8 cellular contexts compared by ENCODE assay signal in the genomic region with DNA sequence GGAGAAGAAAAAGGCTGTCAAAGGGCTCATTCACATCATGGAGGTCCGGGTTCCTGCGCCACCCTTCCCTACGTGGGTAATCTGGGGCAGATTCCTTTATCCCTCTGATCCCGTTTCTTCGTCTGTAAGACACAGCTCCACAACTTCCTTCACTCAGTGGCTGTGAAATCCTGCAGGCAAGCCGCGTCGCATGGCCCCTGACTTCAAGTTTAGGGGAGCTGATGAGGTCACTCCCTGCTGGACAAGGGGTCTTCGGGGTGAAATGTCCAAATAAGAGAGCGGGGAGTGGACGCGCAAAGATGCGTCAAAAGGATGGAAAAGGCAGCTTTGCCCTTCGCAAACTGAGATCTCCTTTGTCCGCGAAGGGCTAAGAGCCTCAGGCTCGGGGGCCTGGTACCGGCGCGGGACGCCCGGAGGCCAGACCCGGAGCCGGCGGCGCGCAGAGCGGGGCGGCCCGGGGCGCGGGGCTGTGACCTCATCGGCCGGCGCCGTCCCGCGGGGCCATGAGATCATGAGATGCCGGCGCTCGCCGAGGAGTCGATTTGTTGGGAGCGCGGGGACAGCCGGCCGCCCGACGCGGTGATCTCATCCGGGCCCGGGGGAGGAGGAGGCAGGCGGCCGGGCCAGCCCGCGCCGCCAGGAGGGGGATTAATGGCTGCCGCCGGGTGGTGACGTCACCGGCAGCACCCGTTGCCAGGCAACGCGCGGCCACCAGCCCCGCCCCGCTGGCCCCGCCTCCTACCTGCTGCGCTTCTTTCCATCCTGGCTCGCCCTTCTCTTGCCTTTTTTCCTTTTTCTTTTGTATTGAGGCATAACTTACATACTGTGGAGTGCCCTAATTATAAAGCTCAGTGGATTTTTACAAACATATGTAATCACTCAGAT.
DNase-seq lines count a peak whose midpoint lies in the region; ATAC-seq and TF ChIP-seq lines count a peak whose summit lies in the region.

No MANE protein-coding gene starts in this region.

- H3K4me1 Mint-ChIP-seq in activated naive CD8-positive, alpha-beta T cell treated with anti-CD3 and anti-CD28 coated beads for 36 hours, result peaks cover 15% of the 10 kb centered on the region

- H3K27ac ChIP-seq in ovary (peak overlapping the region; percentile 68 to 92), thyroid gland (peak overlapping the region; percentile 77 to 89 (median 80))

- peak overlapping the region; percentile 94 for H3K27ac Mint-ChIP-seq in activated naive CD8-positive, alpha-beta T cell treated with anti-CD3 and anti-CD28 coated beads for 36 hours

- ATAC-seq in HG02571 (IDR thresholded peaks at IDR 0.05; ENCODE audit: unreplicated experiment), result peak; percentile 75
- ATAC-seq in SK-N-SH treated with all-trans-retinoic acid at 6 μM for 48 hours, result peak; percentile 95
- ATAC-seq in Right ventricle myocardium inferior, result peak; percentile 98

- TF ChIP-seq POLR2A in ovary (IDR thresholded peaks at IDR 0.05), result peak; percentile 77
- peak in 1 of 2 donors; percentile 78 for TF ChIP-seq POLR2A in thyroid gland (IDR thresholded peaks at IDR 0.05)

- TF ChIP-seq EP300 in ovary (IDR thresholded peaks at IDR 0.05), result peak; percentile 15

- intact Hi-C loops in Right ventricle myocardium inferior (cut with DNase I) (loop anchor here (5.0 kb wide), 1 partner anchor 77 kb away; no protein-coding TSS in a partner anchor), ovary (cut with DNase I) (loop anchor here in 1 of 4 donors (2.0 kb wide), 1 partner anchor 82 kb away; no protein-coding TSS in a partner anchor), thyroid gland (cut with DNase I) (no loop called here)

- no peaks in the 10 kb centered on the region for H3K9me3 Mint-ChIP-seq in activated naive CD8-positive, alpha-beta T cell treated with anti-CD3 and anti-CD28 coated beads for 36 hours

- H3K36me3 Mint-ChIP-seq in activated naive CD8-positive, alpha-beta T cell treated with anti-CD3 and anti-CD28 coated beads for 36 hours, result no peaks in the 10 kb centered on the region

- H3K36me3 ChIP-seq in ovary (no peaks in the 10 kb centered on the region), thyroid gland (no peaks in the 10 kb centered on the region)

- H3K4me1 ChIP-seq in ovary (ENCODE audit: insufficient read depth), result peaks cover 4% of the 10 kb centered on the region
- H3K4me1 ChIP-seq in thyroid gland, result peaks cover 5 to 8% of the 10 kb centered on the region in 2 donors

- no peaks in the 10 kb centered on the region for H3K27me3 Mint-ChIP-seq in activated naive CD8-positive, alpha-beta T cell treated with anti-CD3 and anti-CD28 coated beads for 36 hours

- peak in 2 of 3 donors; percentile 16 to 32 for TF ChIP-seq CTCF in ovary (IDR thresholded peaks at IDR 0.05)
- TF ChIP-seq CTCF in thyroid gland (IDR thresholded peaks at IDR 0.05), result peak in 1 of 6 experiments; percentile 37

- H3K4me3 Mint-ChIP-seq in activated naive CD8-positive, alpha-beta T cell treated with anti-CD3 and anti-CD28 coated beads for 36 hours, result peak overlapping the region; percentile 92

- H3K4me3 ChIP-seq in GM08714 (ENCODE audit: low read length) (peak overlapping the region; percentile 96), ovary (peak overlapping the region; percentile 80), thyroid gland (replicated peaks in 1 of 3) (peak overlapping the region; percentile 22 to 56 (median 55))

- 1% methylated on average over 53 to 70 of the region's 70 CpGs for WGBS in ovary, 3 donors
- 1 to 3% methylated on average over 34 to 52 of the region's 70 CpGs for WGBS in thyroid gland, 2 donors

- H3K27me3 ChIP-seq in ovary (no peaks in the 10 kb centered on the region), thyroid gland (no peaks in the 10 kb centered on the region)

- DNase-seq in NCI-H1048 (lab: John Stamatoyannopoulos, UW) (peak; percentile 76), Right ventricle myocardium inferior (ENCODE audit: missing footprints) (peak; percentile 94), ovary (peak; percentile 91 to 94 (median 93)), thyroid gland (peak; percentile 88 to 89)
- DNase-seq in activated naive CD8-positive, alpha-beta T cell treated with anti-CD3 and anti-CD28 coated beads for 36 hours, result peak; percentile 92

- H3K9me3 ChIP-seq in ovary (no peaks in the 10 kb centered on the region), thyroid gland (no peaks in the 10 kb centered on the region)

TF ChIP-seq in SK-N-SH treated with all-trans-retinoic acid at 6 μM for 48 hours, 23 proteins besides CTCF, POLR2A, EP300 and RAD21 (continues in another document):
- peak; percentile 78; the same call in 1 of the 2 replicates for TF ChIP-seq CSDC2 (CRISPR knock-in tag; IDR thresholded peaks at IDR 0.05)
- 0 out of 2 replicates have a peak, but pooled peaks have one; percentile 36 for TF ChIP-seq ZFP30 (CRISPR knock-in tag; IDR thresholded peaks at IDR 0.05)
- TF ChIP-seq ZNF565 (CRISPR knock-in tag; conservative IDR thresholded peaks at IDR 0.05; ENCODE audit: low read depth), result no peak
- TF ChIP-seq ZNF8 (CRISPR knock-in tag; IDR thresholded peaks at IDR 0.05), result no peak
- TF ChIP-seq RARB (CRISPR knock-in tag; IDR thresholded peaks at IDR 0.05), result no peak
- TF ChIP-seq, protein P1, sequence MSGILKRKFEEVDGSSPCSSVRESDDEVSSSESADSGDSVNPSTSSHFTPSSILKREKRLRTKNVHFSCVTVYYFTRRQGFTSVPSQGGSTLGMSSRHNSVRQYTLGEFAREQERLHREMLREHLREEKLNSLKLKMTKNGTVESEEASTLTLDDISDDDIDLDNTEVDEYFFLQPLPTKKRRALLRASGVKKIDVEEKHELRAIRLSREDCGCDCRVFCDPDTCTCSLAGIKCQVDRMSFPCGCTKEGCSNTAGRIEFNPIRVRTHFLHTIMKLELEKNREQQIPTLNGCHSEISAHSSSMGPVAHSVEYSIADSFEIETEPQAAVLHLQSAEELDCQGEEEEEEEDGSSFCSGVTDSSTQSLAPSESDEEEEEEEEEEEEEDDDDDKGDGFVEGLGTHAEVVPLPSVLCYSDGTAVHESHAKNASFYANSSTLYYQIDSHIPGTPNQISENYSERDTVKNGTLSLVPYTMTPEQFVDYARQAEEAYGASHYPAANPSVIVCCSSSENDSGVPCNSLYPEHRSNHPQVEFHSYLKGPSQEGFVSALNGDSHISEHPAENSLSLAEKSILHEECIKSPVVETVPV (CRISPR knock-in tag; IDR thresholded peaks at IDR 0.05), result no peak
- TF ChIP-seq TCF4 (CRISPR knock-in tag; IDR thresholded peaks at IDR 0.05; ENCODE audit: borderline replicate concordance), result no peak
- TF ChIP-seq, protein P2, sequence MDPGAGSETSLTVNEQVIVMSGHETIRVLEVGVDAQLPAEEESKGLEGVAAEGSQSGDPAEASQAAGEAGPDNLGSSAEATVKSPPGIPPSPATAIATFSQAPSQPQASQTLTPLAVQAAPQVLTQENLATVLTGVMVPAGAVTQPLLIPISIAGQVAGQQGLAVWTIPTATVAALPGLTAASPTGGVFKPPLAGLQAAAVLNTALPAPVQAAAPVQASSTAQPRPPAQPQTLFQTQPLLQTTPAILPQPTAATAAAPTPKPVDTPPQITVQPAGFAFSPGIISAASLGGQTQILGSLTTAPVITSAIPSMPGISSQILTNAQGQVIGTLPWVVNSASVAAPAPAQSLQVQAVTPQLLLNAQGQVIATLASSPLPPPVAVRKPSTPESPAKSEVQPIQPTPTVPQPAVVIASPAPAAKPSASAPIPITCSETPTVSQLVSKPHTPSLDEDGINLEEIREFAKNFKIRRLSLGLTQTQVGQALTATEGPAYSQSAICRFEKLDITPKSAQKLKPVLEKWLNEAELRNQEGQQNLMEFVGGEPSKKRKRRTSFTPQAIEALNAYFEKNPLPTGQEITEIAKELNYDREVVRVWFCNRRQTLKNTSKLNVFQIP (CRISPR knock-in tag; IDR thresholded peaks at IDR 0.05; ENCODE audit: borderline replicate concordance, low read depth), result no peak
- no peak for TF ChIP-seq ZNF70 (CRISPR knock-in tag; IDR thresholded peaks at IDR 0.05)
- TF ChIP-seq BACH2 (CRISPR knock-in tag; IDR thresholded peaks at IDR 0.05; ENCODE audit: borderline replicate concordance), result no peak
- TF ChIP-seq SNAI2 (CRISPR knock-in tag; IDR thresholded peaks at IDR 0.05), result no peak
- TF ChIP-seq, protein P3, sequence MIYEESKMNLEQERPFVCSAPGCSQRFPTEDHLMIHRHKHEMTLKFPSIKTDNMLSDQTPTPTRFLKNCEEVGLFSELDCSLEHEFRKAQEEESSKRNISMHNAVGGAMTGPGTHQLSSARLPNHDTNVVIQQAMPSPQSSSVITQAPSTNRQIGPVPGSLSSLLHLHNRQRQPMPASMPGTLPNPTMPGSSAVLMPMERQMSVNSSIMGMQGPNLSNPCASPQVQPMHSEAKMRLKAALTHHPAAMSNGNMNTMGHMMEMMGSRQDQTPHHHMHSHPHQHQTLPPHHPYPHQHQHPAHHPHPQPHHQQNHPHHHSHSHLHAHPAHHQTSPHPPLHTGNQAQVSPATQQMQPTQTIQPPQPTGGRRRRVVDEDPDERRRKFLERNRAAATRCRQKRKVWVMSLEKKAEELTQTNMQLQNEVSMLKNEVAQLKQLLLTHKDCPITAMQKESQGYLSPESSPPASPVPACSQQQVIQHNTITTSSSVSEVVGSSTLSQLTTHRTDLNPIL (CRISPR knock-in tag; IDR thresholded peaks at IDR 0.05; ENCODE audit: low read depth), result no peak
- TF ChIP-seq GLIS3 (CRISPR knock-in tag; IDR thresholded peaks at IDR 0.05), result no peak
- peak; percentile 80 for TF ChIP-seq ZFP3 (CRISPR knock-in tag; IDR thresholded peaks at IDR 0.05)
- no peak for TF ChIP-seq PPARA (CRISPR knock-in tag; IDR thresholded peaks at IDR 0.05; ENCODE audit: borderline replicate concordance)
- TF ChIP-seq, protein P4, sequence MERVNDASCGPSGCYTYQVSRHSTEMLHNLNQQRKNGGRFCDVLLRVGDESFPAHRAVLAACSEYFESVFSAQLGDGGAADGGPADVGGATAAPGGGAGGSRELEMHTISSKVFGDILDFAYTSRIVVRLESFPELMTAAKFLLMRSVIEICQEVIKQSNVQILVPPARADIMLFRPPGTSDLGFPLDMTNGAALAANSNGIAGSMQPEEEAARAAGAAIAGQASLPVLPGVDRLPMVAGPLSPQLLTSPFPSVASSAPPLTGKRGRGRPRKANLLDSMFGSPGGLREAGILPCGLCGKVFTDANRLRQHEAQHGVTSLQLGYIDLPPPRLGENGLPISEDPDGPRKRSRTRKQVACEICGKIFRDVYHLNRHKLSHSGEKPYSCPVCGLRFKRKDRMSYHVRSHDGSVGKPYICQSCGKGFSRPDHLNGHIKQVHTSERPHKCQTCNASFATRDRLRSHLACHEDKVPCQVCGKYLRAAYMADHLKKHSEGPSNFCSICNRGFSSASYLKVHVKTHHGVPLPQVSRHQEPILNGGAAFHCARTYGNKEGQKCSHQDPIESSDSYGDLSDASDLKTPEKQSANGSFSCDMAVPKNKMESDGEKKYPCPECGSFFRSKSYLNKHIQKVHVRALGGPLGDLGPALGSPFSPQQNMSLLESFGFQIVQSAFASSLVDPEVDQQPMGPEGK (CRISPR knock-in tag; IDR thresholded peaks at IDR 0.05; ENCODE audit: borderline replicate concordance), result no peak
- TF ChIP-seq ISL1 (CRISPR knock-in tag; IDR thresholded peaks at IDR 0.05), result no peak
- no peak for TF ChIP-seq ESRRG (CRISPR knock-in tag; IDR thresholded peaks at IDR 0.05)
- TF ChIP-seq TOX (CRISPR knock-in tag; IDR thresholded peaks at IDR 0.05; ENCODE audit: borderline replicate concordance), result no peak

Comparison
In these comparisons a context has a peak if more than half of its experiments do, and no peak if none do; other contexts are left out.
1. Peak in every context shown above with its lines: DNase-seq, ATAC-seq, H3K4me3 ChIP-seq and H3K27ac ChIP-seq.